ENCODE assay signal across 1 cellular context in genomic region chr1:169796411-169796810, GRCh38.
A peak's percentile ranks its signal among the peaks of the same experiment; 100 is the strongest.
TF ChIP-seq lines count a peak whose summit lies in the region.

No MANE protein-coding gene starts in this region.

TF ChIP-seq in GM12878, 131 proteins besides CTCF, POLR2A, EP300 and RAD21:
- TF ChIP-seq GABPA (IDR thresholded peaks at IDR 0.05; ENCODE audit: low read depth) (0 out of 2 replicates have a peak, but pooled peaks have one; percentile 9), JUNB (IDR thresholded peaks at IDR 0.05) (peak; percentile 45), RUNX3 (IDR thresholded peaks at IDR 0.05; ENCODE audit: low read length) (0 out of 2 replicates have a peak, but pooled peaks have one; percentile 10), NFIC (IDR thresholded peaks at IDR 0.05; ENCODE audit: low read depth, low read length) (peak; percentile 62; the same call in 1 of the 2 replicates), STAT1 (conservative IDR thresholded peaks at IDR 0.05) (no peak), HDAC6 (IDR thresholded peaks at IDR 0.05; ENCODE audit: unreplicated experiment) (no peak), ATF2 (IDR thresholded peaks at IDR 0.05; ENCODE audit: low read length) (peak; percentile 53; the same call in 1 of the 2 replicates), CREB1 (IDR thresholded peaks at IDR 0.05; ENCODE audit: low read depth) (0 out of 2 replicates have a peak, but pooled peaks have one; percentile 9), EGR1 (IDR thresholded peaks at IDR 0.05; ENCODE audit: borderline replicate concordance in 1 of 2, low read depth in 2 of 2, low read length in 2 of 2) (no peak)
TF ChIP-seq in GM12878: peak in this region for 6.
